In the genomic region with DNA sequence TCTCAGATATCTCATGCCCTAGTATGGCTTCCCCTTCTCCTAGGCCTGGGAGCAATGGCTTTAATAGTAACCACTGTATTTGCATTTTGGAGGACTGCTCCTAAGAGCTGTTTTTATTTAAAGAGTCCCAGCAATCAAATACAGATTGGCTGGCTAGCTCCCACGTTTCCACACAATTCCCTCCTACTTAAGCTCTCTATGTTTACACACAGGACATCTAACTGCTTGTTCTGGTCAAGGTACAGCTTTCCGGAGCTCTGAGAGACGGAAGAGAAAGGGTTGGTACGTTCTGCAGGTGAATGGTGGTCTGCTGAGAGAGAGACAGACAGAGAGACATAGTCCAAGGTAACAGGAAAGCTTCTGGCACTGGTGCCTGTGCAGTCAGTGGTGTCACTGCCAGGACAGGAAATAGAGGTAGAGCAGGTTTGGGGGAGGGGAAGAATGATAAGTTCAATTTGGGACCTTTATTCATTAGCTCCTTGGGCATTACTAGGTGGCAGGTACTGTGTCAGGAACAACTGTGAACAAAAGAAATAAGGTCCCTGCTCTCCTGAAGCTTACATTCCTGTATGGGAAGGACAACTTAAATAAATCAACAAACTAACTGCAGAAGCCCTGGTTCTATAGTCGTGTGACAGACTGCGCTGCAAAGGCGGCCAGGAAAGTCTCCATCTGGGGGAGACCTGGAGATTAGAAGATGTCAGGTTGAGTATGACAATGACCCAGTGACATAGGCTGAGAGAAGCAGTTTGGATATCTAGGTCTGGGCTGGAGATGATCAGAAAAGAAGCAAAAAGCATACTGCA, we compare ENCODE assay signal across 8 cellular contexts. TPM values are rescaled to one million over a fixed set of nuclear protein-coding genes. Genes with fewer than 3 reads are reported as not detected.
DNase-seq lines count a peak whose midpoint lies in the region; TF ChIP-seq lines count a peak whose summit lies in the region.

No MANE protein-coding gene starts in this region.

- TF ChIP-seq POLR2A in breast epithelium (IDR thresholded peaks at IDR 0.05): no peak

- H3K9me3 Mint-ChIP-seq in nephron: no peaks in the 10 kb centered on the region

- no peak overlapping the region for H3K4me3 ChIP-seq in breast epithelium

- H3K27ac Mint-ChIP-seq in nephron: peak overlapping the region; percentile 61 to 88 (median 70)

- no peaks in the 10 kb centered on the region for H3K27me3 ChIP-seq in breast epithelium

- TF ChIP-seq CTCF in breast epithelium (IDR thresholded peaks at IDR 0.05): no peak
- no peak for TF ChIP-seq CTCF in nephron (IDR thresholded peaks at IDR 0.05; ENCODE audit: unreplicated experiment in 3 of 3)

- DNase-seq in COLO668 (lab: John Stamatoyannopoulos, UW; ENCODE audit: unreplicated experiment) (peak; percentile 75), NCI-H2029 treated with DMSO at 0.1 percent for 48 hours (lab: John Stamatoyannopoulos, UW) (peak; percentile 84), breast epithelium (ENCODE audit: low spot score in 2 of 2) (peak in 1 of 2 donors; percentile 61), NCI-H345 treated with DMSO at 0.1 percent for 48 hours (lab: John Stamatoyannopoulos, UW; ENCODE audit: unreplicated experiment) (no peak), activated gamma-delta T cell (lab: John Stamatoyannopoulos, UW) (no peak), NCI-H2227 treated with DMSO at 0.1 percent for 48 hours (lab: John Stamatoyannopoulos, UW) (no peak), cerebellum (ENCODE audit: low spot score) (no peak)

- peak overlapping the region; percentile 92 to 97 for H3K27ac ChIP-seq in breast epithelium

- H3K4me3 Mint-ChIP-seq in nephron: peak overlapping the region; percentile 57 to 65 (median 61)

- peaks cover 28% of the 10 kb centered on the region for H3K4me1 Mint-ChIP-seq in nephron

- peaks cover 4% of the 10 kb centered on the region for H3K27me3 Mint-ChIP-seq in nephron (ENCODE audit: low read depth)

- H3K4me1 ChIP-seq in breast epithelium: peaks cover 0 to 11% of the 10 kb centered on the region in 2 donors

- no peaks in the 10 kb centered on the region for H3K9me3 ChIP-seq in breast epithelium

- no peaks in the 10 kb centered on the region for H3K36me3 ChIP-seq in breast epithelium

- intact Hi-C loops in breast epithelium (cut with DNase I; ENCODE audit: low total_unique reads): no loop called here

- no peaks in the 10 kb centered on the region for H3K36me3 Mint-ChIP-seq in nephron (ENCODE audit: low read depth)

RNA-seq across cellular contexts. Expression of a gene that starts 1.2 kb away (rescaled TPM):
- total RNA-seq in breast epithelium (10 to 100 TPM in 2 of 3 donors, 1 to 10 TPM in 1; 8.8 to 17.6 (median 10.7) TPM), cerebellum (5.4 TPM)

RNA-seq across cellular contexts. Expression of a gene that starts 50.6 kb away (rescaled TPM):
- total RNA-seq in breast epithelium (1 to 10 TPM; 5.0 to 6.2 (median 5.0) TPM), cerebellum (9.0 TPM)

Comparison
In these comparisons a context has a peak if more than half of its experiments do, and no peak if none do; other contexts are left out.
1. DNase-seq: peak in COLO668 (single experiment) and NCI-H2029 treated with DMSO at 0.1 percent for 48 hours (single experiment); none in NCI-H345 treated with DMSO at 0.1 percent for 48 hours (single experiment), activated gamma-delta T cell (single experiment), NCI-H2227 treated with DMSO at 0.1 percent for 48 hours (single experiment) and cerebellum (single experiment).